In genomic region chr10:11225935-11226334, GRCh38 we compare ENCODE assay signal across 8 cellular contexts.
DNase-seq lines count a peak whose midpoint lies in the region; ATAC-seq and FAIRE-seq lines count a peak whose summit lies in the region.

No MANE protein-coding gene starts in this region.

- peaks cover 87% of the 10 kb centered on the region for H4K20me1 ChIP-seq in BLaER1

- H3K4me1 Mint-ChIP-seq in naive B cell, result peaks cover 66 to 84% (median 75%) of the 10 kb centered on the region in 3 donors

- no peaks in the 10 kb centered on the region for H3K9me3 ChIP-seq in BLaER1

- H3K27ac Mint-ChIP-seq in naive B cell, result peak overlapping the region; percentile 82 to 99 (median 94)

- H3K27me3 ChIP-seq in BLaER1, result no peaks in the 10 kb centered on the region

- peaks cover 6 to 7% of the 10 kb centered on the region in 2 donors for H3K36me3 Mint-ChIP-seq in naive B cell

- H3K9me3 Mint-ChIP-seq in naive B cell, result no peaks in the 10 kb centered on the region

- ATAC-seq in GM19455 (IDR thresholded peaks at IDR 0.05; ENCODE audit: unreplicated experiment) (peak; percentile 54), HG03521 (IDR thresholded peaks at IDR 0.05; ENCODE audit: unreplicated experiment) (peak; percentile 31), naive B cell (ENCODE audit: low read depth in 2 of 2) (peak; percentile 7 to 9)

- peak overlapping the region; percentile 32; the same call in 1 of the 2 replicates for H3K4me3 ChIP-seq in BLaER1

- H3K4me2 ChIP-seq in BLaER1, result peak overlapping the region; percentile 76

- no peaks in the 10 kb centered on the region for H3K27me3 Mint-ChIP-seq in naive B cell

- H3K27ac ChIP-seq in BLaER1, result peak overlapping the region; percentile 77

- H3K36me3 ChIP-seq in BLaER1, result peaks cover 48% of the 10 kb centered on the region

- peak overlapping the region in 6 of 8 donors; percentile 25 to 88 (median 72) for H3K4me3 Mint-ChIP-seq in naive B cell

- DNase-seq in activated T-cell treated with anti-CD3 and anti-CD28 coated beads for 1 hour (ENCODE audit: low read depth), result peak; percentile 33
- no peak for DNase-seq in naive B cell
- DNase-seq in frontal cortex (ENCODE audit: low spot score in 2 of 2), result no peak
- no peak for DNase-seq in GM19238 (ENCODE audit: insufficient read length, low spot score)
- no peak for DNase-seq in kidney glomerular epithelial cell (lab: John Stamatoyannopoulos, UW)

- H3K9ac ChIP-seq in BLaER1, result peak overlapping the region; percentile 27; the same call in 1 of the 2 replicates

- peaks cover 100% of the 10 kb centered on the region for H3K4me1 ChIP-seq in BLaER1

- FAIRE-seq in frontal cortex (lab: Jason Lieb, UNC), result no peak
